1 cellular context compared by ENCODE assay signal in genomic region chr2:42117923-42118758, GRCh38.
TF ChIP-seq lines count a peak whose summit lies in the region.

No MANE protein-coding gene starts in this region.

TF ChIP-seq in HepG2, 621 proteins besides CTCF, POLR2A, EP300 and RAD21 (continued from another document and continues in another):
- TF ChIP-seq, protein P1, sequence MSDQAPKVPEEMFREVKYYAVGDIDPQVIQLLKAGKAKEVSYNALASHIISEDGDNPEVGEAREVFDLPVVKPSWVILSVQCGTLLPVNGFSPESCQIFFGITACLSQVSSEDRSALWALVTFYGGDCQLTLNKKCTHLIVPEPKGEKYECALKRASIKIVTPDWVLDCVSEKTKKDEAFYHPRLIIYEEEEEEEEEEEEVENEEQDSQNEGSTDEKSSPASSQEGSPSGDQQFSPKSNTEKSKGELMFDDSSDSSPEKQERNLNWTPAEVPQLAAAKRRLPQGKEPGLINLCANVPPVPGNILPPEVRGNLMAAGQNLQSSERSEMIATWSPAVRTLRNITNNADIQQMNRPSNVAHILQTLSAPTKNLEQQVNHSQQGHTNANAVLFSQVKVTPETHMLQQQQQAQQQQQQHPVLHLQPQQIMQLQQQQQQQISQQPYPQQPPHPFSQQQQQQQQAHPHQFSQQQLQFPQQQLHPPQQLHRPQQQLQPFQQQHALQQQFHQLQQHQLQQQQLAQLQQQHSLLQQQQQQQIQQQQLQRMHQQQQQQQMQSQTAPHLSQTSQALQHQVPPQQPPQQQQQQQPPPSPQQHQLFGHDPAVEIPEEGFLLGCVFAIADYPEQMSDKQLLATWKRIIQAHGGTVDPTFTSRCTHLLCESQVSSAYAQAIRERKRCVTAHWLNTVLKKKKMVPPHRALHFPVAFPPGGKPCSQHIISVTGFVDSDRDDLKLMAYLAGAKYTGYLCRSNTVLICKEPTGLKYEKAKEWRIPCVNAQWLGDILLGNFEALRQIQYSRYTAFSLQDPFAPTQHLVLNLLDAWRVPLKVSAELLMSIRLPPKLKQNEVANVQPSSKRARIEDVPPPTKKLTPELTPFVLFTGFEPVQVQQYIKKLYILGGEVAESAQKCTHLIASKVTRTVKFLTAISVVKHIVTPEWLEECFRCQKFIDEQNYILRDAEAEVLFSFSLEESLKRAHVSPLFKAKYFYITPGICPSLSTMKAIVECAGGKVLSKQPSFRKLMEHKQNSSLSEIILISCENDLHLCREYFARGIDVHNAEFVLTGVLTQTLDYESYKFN (CRISPR knock-in tag; conservative IDR thresholded peaks at IDR 0.05), result peak; percentile 95
- TF ChIP-seq ZFP1 (CRISPR knock-in tag; IDR thresholded peaks at IDR 0.05) (0 out of 2 replicates have a peak, but pooled peaks have one; percentile 30), SOX5 (CRISPR knock-in tag; IDR thresholded peaks at IDR 0.05; ENCODE audit: borderline replicate concordance) (peak; percentile 98), RCOR2 (CRISPR knock-in tag; IDR thresholded peaks at IDR 0.05) (peak; percentile 97), AKAP8 (CRISPR knock-in tag; IDR thresholded peaks at IDR 0.05) (no peak), ZSCAN22 (CRISPR knock-in tag; IDR thresholded peaks at IDR 0.05) (no peak), ZMAT3 (CRISPR knock-in tag; conservative IDR thresholded peaks at IDR 0.05) (peak; percentile 81), MIER3 (CRISPR knock-in tag; IDR thresholded peaks at IDR 0.05; ENCODE audit: borderline replicate concordance) (peak; percentile 90; the same call in 1 of the 2 replicates), NFIC (IDR thresholded peaks at IDR 0.05; ENCODE audit: low read length) (peak; percentile 96), ARID5B (CRISPR knock-in tag; IDR thresholded peaks at IDR 0.05) (peak; percentile 97), ZNF263 (CRISPR knock-in tag; IDR thresholded peaks at IDR 0.05) (peak; percentile 98), YEATS4 (CRISPR knock-in tag; IDR thresholded peaks at IDR 0.05; ENCODE audit: borderline replicate concordance) (peak; percentile 72; the same call in 1 of the 2 replicates), ZNF281 (CRISPR knock-in tag; IDR thresholded peaks at IDR 0.05; ENCODE audit: borderline replicate concordance) (peak; percentile 63; the same call in 1 of the 2 replicates), SALL1 (CRISPR knock-in tag; IDR thresholded peaks at IDR 0.05) (peak; percentile 93), ATF2 (CRISPR knock-in tag; IDR thresholded peaks at IDR 0.05) (peak; percentile 77), IRF2 (CRISPR knock-in tag; IDR thresholded peaks at IDR 0.05) (peak; percentile 90), ZKSCAN8 (CRISPR knock-in tag; IDR thresholded peaks at IDR 0.05; ENCODE audit: borderline replicate concordance) (peak; percentile 64; the same call in 1 of the 2 replicates), MTF1 (CRISPR knock-in tag; IDR thresholded peaks at IDR 0.05) (no peak), NFKBIZ (CRISPR knock-in tag; IDR thresholded peaks at IDR 0.05) (0 out of 2 replicates have a peak, but pooled peaks have one; percentile 69), SRY (CRISPR knock-in tag; IDR thresholded peaks at IDR 0.05) (no peak), PITX1 (CRISPR knock-in tag; IDR thresholded peaks at IDR 0.05) (peak; percentile 93), BRD4 (CRISPR knock-in tag; IDR thresholded peaks at IDR 0.05) (peak; percentile 86), ZGPAT (CRISPR knock-in tag; IDR thresholded peaks at IDR 0.05) (peak; percentile 87), FOXO1 (CRISPR knock-in tag; IDR thresholded peaks at IDR 0.05) (peak; percentile 95), MZF1 (CRISPR knock-in tag; IDR thresholded peaks at IDR 0.05; ENCODE audit: borderline replicate concordance) (no peak), ZNF558 (CRISPR knock-in tag; IDR thresholded peaks at IDR 0.05; ENCODE audit: borderline replicate concordance) (no peak), SMYD3 (CRISPR knock-in tag; IDR thresholded peaks at IDR 0.05) (peak; percentile 41; the same call in 1 of the 2 replicates), REPIN1 (CRISPR knock-in tag; IDR thresholded peaks at IDR 0.05; ENCODE audit: borderline replicate concordance, low read depth) (no peak; the same call in 1 of the 2 replicates), ISL2 (CRISPR knock-in tag; IDR thresholded peaks at IDR 0.05) (peak; percentile 98), PPARG (CRISPR knock-in tag; conservative IDR thresholded peaks at IDR 0.05) (peak; percentile 90), ZFP90 (CRISPR knock-in tag; IDR thresholded peaks at IDR 0.05; ENCODE audit: borderline replicate concordance) (peak; percentile 80), RFXAP (CRISPR knock-in tag; IDR thresholded peaks at IDR 0.05; ENCODE audit: borderline replicate concordance) (0 out of 2 replicates have a peak, but pooled peaks have one; percentile 47), HDAC2 (CRISPR knock-in tag; IDR thresholded peaks at IDR 0.05) (peak; percentile 98), SIX4 (CRISPR knock-in tag; IDR thresholded peaks at IDR 0.05) (peak; percentile 83), ZNF816 (CRISPR knock-in tag; IDR thresholded peaks at IDR 0.05; ENCODE audit: borderline replicate concordance) (peak; percentile 31; the same call in 1 of the 2 replicates)
- TF ChIP-seq, protein P2, sequence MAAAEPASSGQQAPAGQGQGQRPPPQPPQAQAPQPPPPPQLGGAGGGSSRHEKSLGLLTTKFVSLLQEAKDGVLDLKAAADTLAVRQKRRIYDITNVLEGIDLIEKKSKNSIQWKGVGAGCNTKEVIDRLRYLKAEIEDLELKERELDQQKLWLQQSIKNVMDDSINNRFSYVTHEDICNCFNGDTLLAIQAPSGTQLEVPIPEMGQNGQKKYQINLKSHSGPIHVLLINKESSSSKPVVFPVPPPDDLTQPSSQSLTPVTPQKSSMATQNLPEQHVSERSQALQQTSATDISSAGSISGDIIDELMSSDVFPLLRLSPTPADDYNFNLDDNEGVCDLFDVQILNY (CRISPR knock-in tag; conservative IDR thresholded peaks at IDR 0.05), result no peak
- TF ChIP-seq, protein P3, sequence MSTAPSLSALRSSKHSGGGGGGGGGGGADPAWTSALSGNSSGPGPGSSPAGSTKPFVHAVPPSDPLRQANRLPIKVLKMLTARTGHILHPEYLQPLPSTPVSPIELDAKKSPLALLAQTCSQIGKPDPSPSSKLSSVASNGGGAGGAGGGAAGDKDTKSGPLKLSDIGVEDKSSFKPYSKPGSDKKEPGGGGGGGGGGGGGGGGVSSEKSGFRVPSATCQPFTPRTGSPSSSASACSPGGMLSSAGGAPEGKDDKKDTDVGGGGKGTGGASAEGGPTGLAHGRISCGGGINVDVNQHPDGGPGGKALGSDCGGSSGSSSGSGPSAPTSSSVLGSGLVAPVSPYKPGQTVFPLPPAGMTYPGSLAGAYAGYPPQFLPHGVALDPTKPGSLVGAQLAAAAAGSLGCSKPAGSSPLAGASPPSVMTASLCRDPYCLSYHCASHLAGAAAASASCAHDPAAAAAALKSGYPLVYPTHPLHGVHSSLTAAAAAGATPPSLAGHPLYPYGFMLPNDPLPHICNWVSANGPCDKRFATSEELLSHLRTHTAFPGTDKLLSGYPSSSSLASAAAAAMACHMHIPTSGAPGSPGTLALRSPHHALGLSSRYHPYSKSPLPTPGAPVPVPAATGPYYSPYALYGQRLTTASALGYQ (CRISPR knock-in tag; IDR thresholded peaks at IDR 0.05), result peak; percentile 97
- TF ChIP-seq, protein P4, sequence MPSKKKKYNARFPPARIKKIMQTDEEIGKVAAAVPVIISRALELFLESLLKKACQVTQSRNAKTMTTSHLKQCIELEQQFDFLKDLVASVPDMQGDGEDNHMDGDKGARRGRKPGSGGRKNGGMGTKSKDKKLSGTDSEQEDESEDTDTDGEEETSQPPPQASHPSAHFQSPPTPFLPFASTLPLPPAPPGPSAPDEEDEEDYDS (CRISPR knock-in tag; IDR thresholded peaks at IDR 0.05), result peak; percentile 77
- TF ChIP-seq, protein P5, sequence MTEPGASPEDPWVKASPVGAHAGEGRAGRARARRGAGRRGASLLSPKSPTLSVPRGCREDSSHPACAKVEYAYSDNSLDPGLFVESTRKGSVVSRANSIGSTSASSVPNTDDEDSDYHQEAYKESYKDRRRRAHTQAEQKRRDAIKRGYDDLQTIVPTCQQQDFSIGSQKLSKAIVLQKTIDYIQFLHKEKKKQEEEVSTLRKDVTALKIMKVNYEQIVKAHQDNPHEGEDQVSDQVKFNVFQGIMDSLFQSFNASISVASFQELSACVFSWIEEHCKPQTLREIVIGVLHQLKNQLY (CRISPR knock-in tag; IDR thresholded peaks at IDR 0.05), result peak; percentile 85
- TF ChIP-seq, protein P6, sequence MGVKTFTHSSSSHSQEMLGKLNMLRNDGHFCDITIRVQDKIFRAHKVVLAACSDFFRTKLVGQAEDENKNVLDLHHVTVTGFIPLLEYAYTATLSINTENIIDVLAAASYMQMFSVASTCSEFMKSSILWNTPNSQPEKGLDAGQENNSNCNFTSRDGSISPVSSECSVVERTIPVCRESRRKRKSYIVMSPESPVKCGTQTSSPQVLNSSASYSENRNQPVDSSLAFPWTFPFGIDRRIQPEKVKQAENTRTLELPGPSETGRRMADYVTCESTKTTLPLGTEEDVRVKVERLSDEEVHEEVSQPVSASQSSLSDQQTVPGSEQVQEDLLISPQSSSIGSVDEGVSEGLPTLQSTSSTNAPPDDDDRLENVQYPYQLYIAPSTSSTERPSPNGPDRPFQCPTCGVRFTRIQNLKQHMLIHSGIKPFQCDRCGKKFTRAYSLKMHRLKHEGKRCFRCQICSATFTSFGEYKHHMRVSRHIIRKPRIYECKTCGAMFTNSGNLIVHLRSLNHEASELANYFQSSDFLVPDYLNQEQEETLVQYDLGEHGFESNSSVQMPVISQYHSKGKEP (CRISPR knock-in tag; IDR thresholded peaks at IDR 0.05), result peak; percentile 44; the same call in 1 of the 2 replicates
